8 cellular contexts compared by ENCODE assay signal in genomic region chr4:140427104-140427918, GRCh38. TPM values are rescaled to one million over a fixed set of nuclear protein-coding genes. Genes with fewer than 3 reads are reported as not detected.
DNase-seq lines count a peak whose midpoint lies in the region; ATAC-seq, FAIRE-seq and TF ChIP-seq lines count a peak whose summit lies in the region.

Gene CLGN (minus strand): TSS chr4:140427648. CDS start chr4:140413078, 14,570 bp downstream.

- H3K4me2 ChIP-seq in OCI-LY7 (ENCODE audit: low read length) (peak within 1 kb of the TSS; percentile 83), neural progenitor cell (peak within 1 kb of the TSS; percentile 91)

- H3K9me3 Mint-ChIP-seq in neural progenitor cell: peaks cover 5% of the 10 kb centered on the region

- peak within 1 kb of the TSS; percentile 51 for H3K9ac ChIP-seq in neural progenitor cell

- H3K79me2 ChIP-seq in OCI-LY7 (ENCODE audit: insufficient read depth, low read depth, low read length): no peaks in the 10 kb centered on the region
- peaks cover 9% of the 10 kb centered on the region for H3K79me2 ChIP-seq in neural progenitor cell (ENCODE audit: low read depth)

- POLR2A ChIA-PET in OCI-LY7 (lab: Charles Lee): interaction anchor here (0.7 to 1.5 kb wide), 7 partner anchors 9 to 97 kb away, joined by 3 to 6 read pairs (median 4); partner anchors contain the start of genes ELMOD2 and SCOC

- 2 to 3% methylated on average over 12 to 43 of the region's 73 CpGs for WGBS in thyroid gland, 2 donors

- H3K4me1 ChIP-seq in OCI-LY7 (ENCODE audit: insufficient read depth, low read length, poor library complexity, severe bottlenecking) (peaks cover 10% of the 10 kb centered on the region), neural progenitor cell (peaks cover 13% of the 10 kb centered on the region), thyroid gland (peaks cover 0 to 9% of the 10 kb centered on the region in 2 donors)

- H3K4me3 Mint-ChIP-seq in neural progenitor cell: peak within 1 kb of the TSS; percentile 91

- peak within 1 kb of the TSS; percentile 48 for H3K27ac Mint-ChIP-seq in neural progenitor cell

- H3K36me3 ChIP-seq in OCI-LY7 (ENCODE audit: insufficient read depth, low read length) (no peaks in the 10 kb centered on the region), neural progenitor cell (no peaks in the 10 kb centered on the region), thyroid gland (no peaks in the 10 kb centered on the region)

- ATAC-seq in GM21529 (IDR thresholded peaks at IDR 0.05; ENCODE audit: unreplicated experiment): peak; percentile 87

- FAIRE-seq in frontal cortex (lab: Jason Lieb, UNC): no peak

- H3K27me3 ChIP-seq in neural progenitor cell: peaks cover 6% of the 10 kb centered on the region
- no peaks in the 10 kb centered on the region for H3K27me3 ChIP-seq in thyroid gland

- TF ChIP-seq POLR2A in thyroid gland (IDR thresholded peaks at IDR 0.05): no peak

- H3K4me3 ChIP-seq in OCI-LY7 (ENCODE audit: low read depth, low read length, poor library complexity, severe bottlenecking) (peak within 1 kb of the TSS; percentile 72), neural progenitor cell (peak within 1 kb of the TSS; percentile 74), thyroid gland (replicated peaks in 1 of 3) (peak within 1 kb of the TSS; percentile 25 to 74 (median 39))

- BruUV-seq in OCI-LY7 (replicated peaks; lab: Mats Ljungman, UMichigan): no TSS peak

- H3K9me2 ChIP-seq in OCI-LY7 (ENCODE audit: insufficient read depth, low read length): no peaks in the 10 kb centered on the region

- peaks cover 12% of the 10 kb centered on the region for H3K4me1 Mint-ChIP-seq in neural progenitor cell

- intact Hi-C loops in OCI-LY7 (cut with micrococcal nuclease; ENCODE audit: unreplicated experiment): loop anchor here (1.0 to 5.0 kb wide), 3 partner anchors 95 to 423 kb away; partner anchors contain the start of gene ELMOD2
- intact Hi-C loops in thyroid gland (cut with DNase I): no loop called here

- H4K20me1 ChIP-seq in OCI-LY7 (ENCODE audit: insufficient read depth, low read length) (no peaks in the 10 kb centered on the region), neural progenitor cell (ENCODE audit: low read depth) (no peaks in the 10 kb centered on the region)

- peak within 1 kb of the TSS; percentile 93 for H2AFZ ChIP-seq in OCI-LY7 (ENCODE audit: low read length)
- H2AFZ ChIP-seq in neural progenitor cell (replicated peaks): peak within 1 kb of the TSS; percentile 99

- H3K27ac ChIP-seq in OCI-LY7 (ENCODE audit: low read depth, low read length, poor library complexity, severe bottlenecking): no peak within 1 kb of the TSS
- peak within 1 kb of the TSS; percentile 40 for H3K27ac ChIP-seq in neural progenitor cell
- no peak within 1 kb of the TSS for H3K27ac ChIP-seq in thyroid gland

- peaks cover 2% of the 10 kb centered on the region for H3K27me3 Mint-ChIP-seq in neural progenitor cell (ENCODE audit: insufficient read depth, low read depth)

- CTCF ChIA-PET in OCI-LY7 (lab: Charles Lee; ENCODE audit: unreplicated experiment): interaction anchor here (1.5 kb wide), 1 partner anchor 54 kb away, joined by 5 read pairs; the partner anchor contains the start of gene SCOC

- DNase-seq in DMS114 treated with DMSO at 0.1 percent for 48 hours (lab: John Stamatoyannopoulos, UW; ENCODE audit: unreplicated experiment) (peak; percentile 52), HuH-7.5 (ENCODE audit: low spot score) (peak; percentile 67), OCI-LY7 (ENCODE audit: low spot score) (peak; percentile 82), frontal cortex (ENCODE audit: low spot score in 2 of 2) (peak; percentile 58 to 66), neural progenitor cell (ENCODE audit: low spot score) (peak; percentile 97), thyroid gland (peak; percentile 41 to 48)
- DNase-seq in activated gamma-delta T cell treated with anti-CD3 and anti-CD28 coated beads, Interleukin-2, amount 50 U/mL, for 16 hours (ENCODE audit: low read depth): peak; percentile 9

- H3K36me3 Mint-ChIP-seq in neural progenitor cell: peaks cover 5% of the 10 kb centered on the region

- peak; percentile 78 for TF ChIP-seq CTCF in OCI-LY7 (conservative IDR thresholded peaks at IDR 0.05; ENCODE audit: low read length)
- TF ChIP-seq CTCF in neural progenitor cell (IDR thresholded peaks at IDR 0.05): peak; percentile 67
- TF ChIP-seq CTCF in thyroid gland (IDR thresholded peaks at IDR 0.05): no peak

- peaks cover 19% of the 10 kb centered on the region for H3F3A ChIP-seq in neural progenitor cell (ENCODE audit: low read depth)

- H3K9me3 ChIP-seq in OCI-LY7 (ENCODE audit: low read length) (no peaks in the 10 kb centered on the region), neural progenitor cell (ENCODE audit: low read depth) (no peaks in the 10 kb centered on the region), thyroid gland (no peaks in the 10 kb centered on the region)

RNA-seq across cellular contexts. Expression of gene CLGN, which starts in this region (rescaled TPM):
- 1.1 and 1.3 TPM in 2 replicates for total RNA-seq in OCI-LY7 (2014; rRNA removed; shearing (Covaris generic))
- total RNA-seq in OCI-LY7 (2022) (2.5 and 4.2 TPM in 2 replicates), frontal cortex (4.5 TPM), neural progenitor cell (ENCODE audit: low replicate concordance) (22.7 and 37.8 TPM in 2 replicates), thyroid gland (under 1 TPM in 3 of 4 donors, not detected in 1; 0.11 to 0.39 (median 0.13) TPM)

Comparison
In these comparisons a context has a peak if more than half of its experiments do, and no peak if none do; other contexts are left out.
1. Peak in DNase-seq and H3K4me3 ChIP-seq in thyroid gland; RNA of the gene not detected or under 1 TPM.
2. DNase-seq: peak in every context shown above with its lines; median percentile 97 in neural progenitor cell; 82 in OCI-LY7; 67 in HuH-7.5; 62 in frontal cortex; 52 in DMS114 treated with DMSO at 0.1 percent for 48 hours; 44 in thyroid gland; 9 in activated gamma-delta T cell treated with anti-CD3 and anti-CD28 coated beads, Interleukin-2, amount 50 U/mL, for 16 hours.
3. CTCF ChIP-seq: peak in OCI-LY7 (single experiment) and neural progenitor cell (single experiment); none in thyroid gland (0 of 6).
4. Peak in every context shown above with its lines, with median percentiles within 50 percentile points of each other: H3K4me3 ChIP-seq.